Comparison of ENCODE assay signal across 8 cellular contexts in the genomic region with DNA sequence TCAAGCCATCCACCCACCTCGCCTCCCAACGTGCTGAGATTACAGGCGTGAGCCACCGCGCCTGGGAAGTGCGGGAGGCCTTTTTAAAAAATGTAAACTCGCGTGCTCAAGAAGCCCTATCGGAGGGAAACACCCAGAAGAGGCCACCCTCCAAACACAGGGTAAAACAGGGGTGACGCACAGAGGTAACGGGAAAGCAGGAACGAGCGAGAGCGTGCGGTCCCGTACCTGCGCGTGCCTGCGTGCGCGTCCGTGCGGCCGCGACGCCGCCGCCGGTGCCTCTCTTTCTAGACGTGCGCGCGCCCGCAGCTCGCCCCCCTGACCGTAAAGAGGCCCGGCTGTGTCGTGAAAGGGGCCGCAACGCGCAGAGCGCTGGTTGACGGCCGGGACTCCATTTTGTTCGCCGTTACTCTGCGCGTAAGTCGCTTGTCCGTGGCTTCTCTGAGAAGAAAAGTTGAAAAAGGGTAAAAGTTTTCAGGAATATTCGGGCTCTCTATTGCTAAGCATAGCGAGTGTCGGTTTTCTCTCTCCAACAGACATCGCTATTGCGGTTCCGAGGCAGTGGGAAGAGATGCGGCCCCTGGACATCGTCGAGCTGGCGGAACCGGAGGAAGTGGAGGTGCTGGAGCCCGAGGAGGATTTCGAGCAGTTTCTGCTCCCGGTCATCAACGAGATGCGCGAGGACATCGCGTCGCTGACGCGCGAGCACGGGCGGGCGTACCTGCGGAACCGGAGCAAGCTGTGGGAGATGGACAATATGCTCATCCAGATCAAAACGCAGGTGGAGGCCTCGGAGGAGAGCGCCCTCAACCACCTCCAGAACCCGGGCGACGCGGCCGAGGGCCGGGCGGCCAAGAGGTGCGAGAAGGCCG. TPM values are rescaled to one million over a fixed set of nuclear protein-coding genes. Genes with fewer than 3 reads are reported as not detected.
A peak's percentile ranks its signal among the peaks of the same experiment; 100 is the strongest.
DNase-seq lines count a peak whose midpoint lies in the region; ATAC-seq and TF ChIP-seq lines count a peak whose summit lies in the region.

A gene (plus strand): TSS at position 394 of the 872 bp plus-strand sequence. CDS start 178 bp downstream, at position 572.

- TF ChIP-seq CTCF in osteocyte (IDR thresholded peaks at IDR 0.05) (no peak), thoracic aorta (IDR thresholded peaks at IDR 0.05) (no peak)

- H3K9me3 Mint-ChIP-seq in activated naive CD8-positive, alpha-beta T cell (ENCODE audit: low read depth) = no peaks in the 10 kb centered on the region
- no peaks in the 10 kb centered on the region for H3K9me3 Mint-ChIP-seq in osteocyte (ENCODE audit: unreplicated experiment)

- TF ChIP-seq POLR2A in GM10847 (IDR thresholded peaks at IDR 0.05; ENCODE audit: extremely low read depth, insufficient read length) = peak; percentile 78

- DNase-seq in NCI-H1105 treated with DMSO at 0.1 percent for 48 hours (lab: John Stamatoyannopoulos, UW) (peak; percentile 80), SKM-1 treated with dmso at 0.1 percent for 144 hours (lab: John Stamatoyannopoulos, UW; ENCODE audit: unreplicated experiment) (peak; percentile 98), head of caudate nucleus (peak; percentile 84 to 97 (median 93)), osteocyte (ENCODE audit: extremely low spot score, unreplicated experiment) (peak; percentile 96), thoracic aorta (ENCODE audit: low spot score) (peak; percentile 75)

- peaks cover 5% of the 10 kb centered on the region for H3K36me3 ChIP-seq in thoracic aorta

- H3K4me1 ChIP-seq in thoracic aorta (ENCODE audit: control insufficient read depth in 1 of 2, low read depth in 2 of 2) = peaks cover 14 to 31% of the 10 kb centered on the region in 2 donors

- H3K4me1 Mint-ChIP-seq in activated naive CD8-positive, alpha-beta T cell (ENCODE audit: low read depth) = peaks cover 31% of the 10 kb centered on the region
- H3K4me1 Mint-ChIP-seq in osteocyte (ENCODE audit: unreplicated experiment) = peaks cover 25% of the 10 kb centered on the region

- H3K27ac ChIP-seq in thoracic aorta = peak within 1 kb of the TSS; percentile 96 to 98

- intact Hi-C loops in head of caudate nucleus (cut with DNase I) = loop anchor here (2.0 kb wide), 1 partner anchor 68 kb away; a partner anchor contains a TSS

- peak within 1 kb of the TSS; percentile 99 for H3K4me3 ChIP-seq in thoracic aorta

- no peaks in the 10 kb centered on the region for H3K27me3 Mint-ChIP-seq in activated naive CD8-positive, alpha-beta T cell
- no peaks in the 10 kb centered on the region for H3K27me3 Mint-ChIP-seq in osteocyte (ENCODE audit: unreplicated experiment)

- no peaks in the 10 kb centered on the region for H3K27me3 ChIP-seq in thoracic aorta (replicated peaks; ENCODE audit: insufficient read depth)

- peaks cover 10% of the 10 kb centered on the region for H3K36me3 Mint-ChIP-seq in activated naive CD8-positive, alpha-beta T cell
- H3K36me3 Mint-ChIP-seq in osteocyte (ENCODE audit: unreplicated experiment) = peaks cover 23% of the 10 kb centered on the region

- H3K4me3 Mint-ChIP-seq in activated naive CD8-positive, alpha-beta T cell = peak within 1 kb of the TSS; percentile 97
- H3K4me3 Mint-ChIP-seq in osteocyte (ENCODE audit: unreplicated experiment) = peak within 1 kb of the TSS; percentile 99

- ATAC-seq in HG02642 (IDR thresholded peaks at IDR 0.05; ENCODE audit: poor library complexity, unreplicated experiment) = peak; percentile 91
- ATAC-seq in thoracic aorta (ENCODE audit: insufficient number of reproducible peaks, low FRiP score, low read depth) = peak; percentile 80

- peak within 1 kb of the TSS; percentile 99 for H3K27ac Mint-ChIP-seq in activated naive CD8-positive, alpha-beta T cell
- peak within 1 kb of the TSS; percentile 99 for H3K27ac Mint-ChIP-seq in osteocyte (ENCODE audit: unreplicated experiment)

- H3K9me3 ChIP-seq in thoracic aorta = no peaks in the 10 kb centered on the region

RNA-seq across cellular contexts. Expression of the gene that starts here (rescaled TPM):
- total RNA-seq in osteocyte (310 and 312 TPM in 2 replicates), thoracic aorta (100 to 1,000 TPM; 131 to 243 TPM)

Comparison
In these comparisons a context has a peak if more than half of its experiments do, and no peak if none do; other contexts are left out.
1. Peak in every context shown above with its lines: DNase-seq, ATAC-seq, H3K4me3 ChIP-seq and H3K27ac ChIP-seq.